ENCODE assay signal across 9 cellular contexts in the genomic region with DNA sequence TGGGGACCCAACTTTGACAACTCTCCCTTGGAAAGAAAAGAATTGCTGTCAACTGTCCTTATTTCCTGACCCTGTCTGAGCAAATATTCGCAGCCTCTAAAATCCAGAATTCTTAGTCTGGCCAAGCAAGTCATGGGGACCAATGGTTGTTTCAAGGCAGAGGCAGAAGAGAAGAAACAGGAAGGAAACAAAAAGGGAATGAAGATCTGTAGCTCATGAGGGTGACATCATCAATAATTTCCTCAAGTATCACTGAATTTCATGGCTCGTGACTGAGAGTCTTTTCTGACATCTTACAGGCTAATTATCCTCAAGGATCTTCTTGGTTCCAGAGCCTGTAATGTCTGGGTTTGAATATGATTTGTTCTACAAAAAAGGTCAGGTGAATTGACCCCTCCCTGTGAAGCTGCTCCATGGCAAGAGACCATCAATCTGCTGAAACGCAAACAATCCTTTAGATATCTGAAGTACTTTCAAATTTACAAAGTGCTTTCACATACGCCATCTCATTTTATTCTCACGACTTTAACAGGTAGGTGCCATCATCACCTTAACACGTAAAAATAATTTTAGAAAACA. TPM values are rescaled to one million over a fixed set of nuclear protein-coding genes. Genes with fewer than 3 reads are reported as not detected.
DNase-seq lines count a peak whose midpoint lies in the region; ATAC-seq lines count a peak whose summit lies in the region.
"Had no signal": no experiment of that assay in that cellular context is flagged by ENCODE, and none has a peak within 500 bp of the region (broad histone marks: within the 10 kb centered on the region; RNA-seq: fewer than 3 reads in every experiment).

No MANE protein-coding gene starts in this region.

- CTCF ChIA-PET in CD4-positive, alpha-beta memory T cell (lab: Charles Lee; ENCODE audit: partially characterized antibody), result interaction anchor here (1.2 to 5.5 kb wide), 3 partner anchors 16 to 210 kb away, joined by 3 to 122 read pairs (median 72); no protein-coding TSS in a partner anchor
- CTCF ChIA-PET in activated CD4-positive, alpha-beta memory T cell treated with anti-CD3 and anti-CD28 coated beads, Interleukin-2, amount 10 ng/mL, durations not matched to agents 7 days and 5 days (lab: Charles Lee), result interaction anchor here (1.0 to 7.2 kb wide), 7 partner anchors 13 to 302 kb away, joined by 3 to 89 read pairs (median 9); a partner anchor contains a TSS

- H3K27ac Mint-ChIP-seq in CD4-positive, alpha-beta memory T cell, result peak overlapping the region; percentile 37 to 96 (median 78)
- H3K27ac Mint-ChIP-seq in activated CD4-positive, alpha-beta memory T cell treated with anti-CD3 and anti-CD28 coated beads, Interleukin-2, amount 10 ng/mL, durations not matched to agents 7 days and 5 days, result peak overlapping the region; percentile 95

- H3K9me3 Mint-ChIP-seq in CD4-positive, alpha-beta memory T cell, result no peaks in the 10 kb centered on the region
- H3K9me3 Mint-ChIP-seq in activated CD4-positive, alpha-beta memory T cell treated with anti-CD3 and anti-CD28 coated beads, Interleukin-2, amount 10 ng/mL, durations not matched to agents 7 days and 5 days, result no peaks in the 10 kb centered on the region

- peaks cover 53% of the 10 kb centered on the region for H3K4me1 ChIP-seq in CD4-positive, alpha-beta memory T cell (ENCODE audit: insufficient read depth, low read length)
- peaks cover 57% of the 10 kb centered on the region for H3K4me1 ChIP-seq in HUES48 (ENCODE audit: control insufficient read depth, insufficient read depth, low read length)

- no peak for DNase-seq in CD4-positive, alpha-beta memory T cell
- no peak for DNase-seq in activated CD4-positive, alpha-beta memory T cell treated with anti-CD3 and anti-CD28 coated beads, Interleukin-2, amount 10 ng/mL, durations not matched to agents 7 days and 5 days
- peak; percentile 40 for DNase-seq in iris pigment epithelial cell (ENCODE audit: low read depth)
- DNase-seq in midbrain (lab: John Stamatoyannopoulos, UW), result no peak
- DNase-seq in head of caudate nucleus, result no peak
- DNase-seq: occipital lobe had no signal

- H3K4me3 Mint-ChIP-seq in CD4-positive, alpha-beta memory T cell, result peak overlapping the region; percentile 10 to 98 (median 90)
- H3K4me3 Mint-ChIP-seq in activated CD4-positive, alpha-beta memory T cell treated with anti-CD3 and anti-CD28 coated beads, Interleukin-2, amount 10 ng/mL, durations not matched to agents 7 days and 5 days, result peak overlapping the region; percentile 89

- POLR2A ChIA-PET in CD4-positive, alpha-beta memory T cell (lab: Charles Lee; ENCODE audit: partially characterized antibody), result interaction anchor here (1.3 to 5.2 kb wide), 4 partner anchors 9 to 210 kb away, joined by 3 to 82 read pairs (median 3); no protein-coding TSS in a partner anchor
- POLR2A ChIA-PET in activated CD4-positive, alpha-beta memory T cell treated with anti-CD3 and anti-CD28 coated beads, Interleukin-2, amount 10 ng/mL, durations not matched to agents 7 days and 5 days (lab: Charles Lee), result interaction anchor here (0.7 to 11.0 kb wide), 12 partner anchors 10 to 241 kb away, joined by 3 to 271 read pairs (median 14); a partner anchor contains a TSS

- H3K36me3 Mint-ChIP-seq in CD4-positive, alpha-beta memory T cell, result peaks cover 6 to 36% of the 10 kb centered on the region in 2 donors
- peaks cover 65% of the 10 kb centered on the region for H3K36me3 Mint-ChIP-seq in activated CD4-positive, alpha-beta memory T cell treated with anti-CD3 and anti-CD28 coated beads, Interleukin-2, amount 10 ng/mL, durations not matched to agents 7 days and 5 days (ENCODE audit: low read depth)

- no peak overlapping the region; the same call in 1 of the 2 replicates for H3K9ac ChIP-seq in HUES48 (ENCODE audit: low read depth, low read length)

- no peaks in the 10 kb centered on the region for H3K36me3 ChIP-seq in CD4-positive, alpha-beta memory T cell (ENCODE audit: insufficient read depth, low read length)
- H3K36me3 ChIP-seq in HUES48 (ENCODE audit: control insufficient read depth, insufficient read depth, low read length), result no peaks in the 10 kb centered on the region

- H3K27me3 ChIP-seq in CD4-positive, alpha-beta memory T cell (ENCODE audit: insufficient read depth, low read length), result no peaks in the 10 kb centered on the region
- no peaks in the 10 kb centered on the region for H3K27me3 ChIP-seq in HUES48 (ENCODE audit: control insufficient read depth, insufficient read depth, low read length)

- no peaks in the 10 kb centered on the region for H3K9me3 ChIP-seq in CD4-positive, alpha-beta memory T cell (ENCODE audit: control insufficient read depth in 1 of 2, low read length in 2 of 2)
- no peaks in the 10 kb centered on the region for H3K9me3 ChIP-seq in HUES48 (ENCODE audit: control insufficient read depth, insufficient read depth, low read length)

- no peak for ATAC-seq in esophagus mucosa
- ATAC-seq in HG03457 (IDR thresholded peaks at IDR 0.05; ENCODE audit: unreplicated experiment), result no peak

- H3K4me3 ChIP-seq in CD4-positive, alpha-beta memory T cell (ENCODE audit: low read length in 2 of 2), result peak overlapping the region in 1 of 2 donors; percentile 22
- peak overlapping the region; percentile 72 for H3K4me3 ChIP-seq in HUES48 (ENCODE audit: low read depth, low read length)

- intact Hi-C loops in CD4-positive, alpha-beta memory T cell (cut with micrococcal nuclease), result loop anchor here (5.0 to 10.0 kb wide), 3 partner anchors 383 to 696 kb away; a partner anchor contains a TSS
- intact Hi-C loops in head of caudate nucleus (cut with DNase I), result loop anchor here (5.0 to 10.0 kb wide), 2 partner anchors 133 to 224 kb away; no protein-coding TSS in a partner anchor

- H3K27ac ChIP-seq in CD4-positive, alpha-beta memory T cell (ENCODE audit: low read depth, low read length), result peak overlapping the region; percentile 41
- no peak overlapping the region for H3K27ac ChIP-seq in HUES48 (ENCODE audit: low read depth, low read length)

- peaks cover 42 to 74% (median 50%) of the 10 kb centered on the region in 4 donors for H3K4me1 Mint-ChIP-seq in CD4-positive, alpha-beta memory T cell
- peaks cover 60% of the 10 kb centered on the region for H3K4me1 Mint-ChIP-seq in activated CD4-positive, alpha-beta memory T cell treated with anti-CD3 and anti-CD28 coated beads, Interleukin-2, amount 10 ng/mL, durations not matched to agents 7 days and 5 days

- H3K27me3 Mint-ChIP-seq in CD4-positive, alpha-beta memory T cell, result no peaks in the 10 kb centered on the region
- no peaks in the 10 kb centered on the region for H3K27me3 Mint-ChIP-seq in activated CD4-positive, alpha-beta memory T cell treated with anti-CD3 and anti-CD28 coated beads, Interleukin-2, amount 10 ng/mL, durations not matched to agents 7 days and 5 days

RNA-seq across cellular contexts. Expression of a gene that starts 5.8 kb away (rescaled TPM):
- total RNA-seq in CD4-positive, alpha-beta memory T cell, result 10 to 100 TPM; 21.2 to 23.6 TPM
- polyA plus RNA-seq in CD4-positive, alpha-beta memory T cell, result 10 to 100 TPM; 18.4 to 21.0 TPM
- 100 to 1,000 TPM; 105 TPM for total RNA-seq in activated CD4-positive, alpha-beta memory T cell treated with anti-CD3 and anti-CD28 coated beads, Interleukin-2, amount 10 ng/mL, durations not matched to agents 7 days and 5 days
- total RNA-seq in esophagus mucosa, result 26.8 TPM
